Comparison of ENCODE assay signal across 1 cellular context in genomic region chr21:42338730-42339715, GRCh38.
TF ChIP-seq lines count a peak whose summit lies in the region.

No MANE protein-coding gene starts in this region.

TF ChIP-seq in WTC11, 78 proteins besides CTCF, POLR2A, EP300 and RAD21 (continued from another document):
- TF ChIP-seq ZBTB43 (CRISPR knock-in tag; IDR thresholded peaks at IDR 0.05) (no peak), ZNF416 (CRISPR knock-in tag; IDR thresholded peaks at IDR 0.05) (no peak)
